In genomic region chr7:84535584-84536255, GRCh38 we compare ENCODE assay signal across 15 cellular contexts.
"Had no signal": no experiment of that assay in that cellular context is flagged by ENCODE, and none has a peak within 500 bp of the region (broad histone marks: within the 10 kb centered on the region; RNA-seq: fewer than 3 reads in every experiment).

No MANE protein-coding gene starts in this region.

- H3K9me3 Mint-ChIP-seq: activated naive CD4-positive, alpha-beta T cell treated with anti-CD3 and anti-CD28 coated beads, Interleukin-2, amount 50 U/mL, for 24 hours had no signal

- H3K4me3 Mint-ChIP-seq: activated naive CD4-positive, alpha-beta T cell treated with anti-CD3 and anti-CD28 coated beads, Interleukin-2, amount 50 U/mL, for 24 hours; natural killer cell treated with Interleukin-12 subunit alpha and Interleukin-12 subunit beta and Interleukin-15 and Interleukin-18, amount 100 ng/mL, for 72 hours; T-helper 17 cell had no signal

- H3K27ac ChIP-seq: body of pancreas, coronary artery, psoas muscle, stomach, thoracic aorta had no signal

- H3K36me3 ChIP-seq: stomach, thoracic aorta had no signal

- H3K4me3 ChIP-seq: body of pancreas, coronary artery, psoas muscle, stomach, thoracic aorta had no signal

- H3K27me3 Mint-ChIP-seq: natural killer cell treated with Interleukin-12 subunit alpha and Interleukin-12 subunit beta and Interleukin-15 and Interleukin-18, amount 100 ng/mL, for 72 hours; T-helper 17 cell had no signal

- H3K27me3 ChIP-seq: body of pancreas, stomach had no signal

- H3K9me3 ChIP-seq: body of pancreas, psoas muscle, stomach, thoracic aorta had no signal

- H3K36me3 Mint-ChIP-seq: activated naive CD4-positive, alpha-beta T cell treated with anti-CD3 and anti-CD28 coated beads, Interleukin-2, amount 50 U/mL, for 24 hours had no signal

- ATAC-seq: body of pancreas; left cardiac atrium; natural killer cell treated with Interleukin-12 subunit alpha and Interleukin-12 subunit beta and Interleukin-15 and Interleukin-18, amount 100 ng/mL, for 72 hours; psoas muscle; sciatic nerve; T-helper 17 cell had no signal

- DNase-seq: activated CD4-positive, CD25-positive, alpha-beta regulatory T cell; activated effector memory CD4-positive, alpha-beta T cell treated with Interleukin-2 at 50 U/mL for 16 hours; body of pancreas; central memory CD4-positive, alpha-beta T cell; effector memory CD4-positive, alpha-beta T cell; hippocampal formation; left cardiac atrium; psoas muscle; stomach; T-helper 17 cell had no signal

- H3K4me1 Mint-ChIP-seq: activated naive CD4-positive, alpha-beta T cell treated with anti-CD3 and anti-CD28 coated beads, Interleukin-2, amount 50 U/mL, for 24 hours; T-helper 17 cell had no signal

- H3K4me1 ChIP-seq: body of pancreas, psoas muscle, stomach had no signal

- H3K27ac Mint-ChIP-seq: activated naive CD4-positive, alpha-beta T cell treated with anti-CD3 and anti-CD28 coated beads, Interleukin-2, amount 50 U/mL, for 24 hours; natural killer cell treated with Interleukin-12 subunit alpha and Interleukin-12 subunit beta and Interleukin-15 and Interleukin-18, amount 100 ng/mL, for 72 hours; T-helper 17 cell had no signal
